Comparison of ENCODE assay signal across 32 cellular contexts in the genomic region with DNA sequence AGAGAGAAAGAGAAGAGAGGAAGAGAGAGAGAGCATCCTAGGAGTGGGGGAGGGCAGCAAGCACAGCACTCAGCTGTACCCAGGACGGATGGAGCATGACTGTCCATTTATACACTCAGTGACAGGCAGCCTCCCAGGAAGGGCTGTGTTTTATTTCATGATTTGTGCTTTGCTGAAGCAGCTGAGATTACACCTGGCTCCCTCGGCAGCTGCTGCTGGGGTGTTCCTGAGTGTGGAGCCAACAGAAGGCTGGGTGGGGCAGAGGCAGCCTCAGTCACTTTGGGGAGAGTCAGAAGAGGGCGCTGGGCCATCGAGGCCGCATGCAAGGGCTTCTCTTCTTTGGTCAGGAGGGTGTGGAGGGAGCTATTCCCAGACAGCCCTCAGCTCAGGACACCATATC. TPM values are rescaled to one million over a fixed set of nuclear protein-coding genes. Genes with fewer than 3 reads are reported as not detected.
DNase-seq lines count a peak whose midpoint lies in the region; ATAC-seq, FAIRE-seq and TF ChIP-seq lines count a peak whose summit lies in the region.
"Had no signal": no experiment of that assay in that cellular context is flagged by ENCODE, and none has a peak within 500 bp of the region (broad histone marks: within the 10 kb centered on the region; RNA-seq: fewer than 3 reads in every experiment).

No MANE protein-coding gene starts in this region.

- CTCF ChIA-PET in HepG2 (lab: Yijun Ruan, JAX; ENCODE audit: low intra/inter-chr PET ratio, low total read pairs), result no interaction called here

- no peak for TF ChIP-seq RAD21 in HepG2 (CRISPR knock-in tag; IDR thresholded peaks at IDR 0.05)

- TF ChIP-seq CTCF in HepG2 (CRISPR knock-in tag; IDR thresholded peaks at IDR 0.05), result no peak
- no peak for TF ChIP-seq CTCF in right lobe of liver (IDR thresholded peaks at IDR 0.05)
- TF ChIP-seq CTCF in coronary artery (IDR thresholded peaks at IDR 0.05), result no peak
- TF ChIP-seq CTCF in endodermal cell (conservative IDR thresholded peaks at IDR 0.05), result no peak

- POLR2A ChIA-PET in HepG2 (lab: Yijun Ruan, JAX), result no interaction called here

- H3K4me3 Mint-ChIP-seq in stimulated activated effector memory CD8-positive, alpha-beta T cell treated with anti-CD3 and anti-CD28 coated beads, Interleukin-12 subunit alpha, Interleukin-12 subunit beta, amount 100 ng/mL, for 72 hours, result no peak overlapping the region
- H3K4me3 Mint-ChIP-seq in endodermal cell, result no peak overlapping the region
- H3K4me3 Mint-ChIP-seq: CD4-positive, CD25-positive, alpha-beta regulatory T cell had no signal

- ATAC-seq in HepG2 (peak; percentile 42; the same call in 2 of the 3 replicates), right lobe of liver (no peak)
- ATAC-seq in stimulated activated effector memory CD8-positive, alpha-beta T cell treated with anti-CD3 and anti-CD28 coated beads, Interleukin-12 subunit alpha, Interleukin-12 subunit beta, amount 100 ng/mL, for 72 hours, result peak; percentile 31
- ATAC-seq: PC-3, Right ventricle myocardium inferior, SK-N-SH treated with all-trans-retinoic acid at 6 μM for 48 hours had no signal

- H3K4me2 ChIP-seq in HepG2 (ENCODE audit: low read depth, low read length), result no peak overlapping the region
- H3K4me2 ChIP-seq: BLaER1 had no signal

- H3K36me3 Mint-ChIP-seq in stimulated activated effector memory CD8-positive, alpha-beta T cell treated with anti-CD3 and anti-CD28 coated beads, Interleukin-12 subunit alpha, Interleukin-12 subunit beta, amount 100 ng/mL, for 72 hours, result no peaks in the 10 kb centered on the region
- H3K36me3 Mint-ChIP-seq in endodermal cell (ENCODE audit: low read depth), result no peaks in the 10 kb centered on the region
- H3K36me3 Mint-ChIP-seq: CD4-positive, CD25-positive, alpha-beta regulatory T cell had no signal

- peak; percentile 37 for DNase-seq in DMS53 (lab: John Stamatoyannopoulos, UW)
- no peak for DNase-seq in DMS53 treated with DMSO at 0.1 percent for 48 hours (lab: John Stamatoyannopoulos, UW; ENCODE audit: unreplicated experiment)
- DNase-seq in HepG2 (ENCODE audit: low spot score), result no peak
- DNase-seq in right lobe of liver, result no peak
- DNase-seq in coronary artery (ENCODE audit: low spot score), result peak; percentile 33
- DNase-seq in stimulated activated effector memory CD8-positive, alpha-beta T cell treated with anti-CD3 and anti-CD28 coated beads, Interleukin-12 subunit alpha, Interleukin-12 subunit beta, amount 100 ng/mL, for 72 hours (ENCODE audit: low spot score in 2 of 2), result peak in 1 of 2 donors; percentile 23
- DNase-seq in endodermal cell, result no peak
- DNase-seq in NOMO-1 treated with dmso at 0.1 percent for 144 hours (lab: John Stamatoyannopoulos, UW; ENCODE audit: unreplicated experiment), result no peak
- DNase-seq: 8988T; ACHN; CD4-positive, CD25-positive, alpha-beta regulatory T cell; GM23248; H7; KBM-7; MV-4-11; NCI-H1105; NCI-H1436 treated with DMSO at 0.1 percent for 48 hours; NCI-H1930; NCI-H2107; NCI-H226; NCI-H510A; NCI-H69; PC-3; SJCRH30 had no signal

- H3K27ac ChIP-seq in HepG2 (ENCODE audit: extremely low read length, insufficient read depth, low read length), result no peak overlapping the region
- H3K27ac ChIP-seq in right lobe of liver, result no peak overlapping the region
- H3K27ac ChIP-seq in coronary artery, result no peak overlapping the region
- H3K27ac ChIP-seq in endodermal cell (ENCODE audit: low read depth, low read length), result no peak overlapping the region
- H3K27ac ChIP-seq: BLaER1, GM23248, SJCRH30 had no signal

- H3K27me3 Mint-ChIP-seq in endodermal cell (ENCODE audit: insufficient read depth), result peaks cover 8% of the 10 kb centered on the region

- H3K9me3 Mint-ChIP-seq in stimulated activated effector memory CD8-positive, alpha-beta T cell treated with anti-CD3 and anti-CD28 coated beads, Interleukin-12 subunit alpha, Interleukin-12 subunit beta, amount 100 ng/mL, for 72 hours, result no peaks in the 10 kb centered on the region
- H3K9me3 Mint-ChIP-seq in endodermal cell, result no peaks in the 10 kb centered on the region

- WGBS in HepG2 (ENCODE audit: low lambda C conversion rate), result 1% methylated on average over 4 of the region's 5 CpGs
- WGBS in right lobe of liver (ENCODE audit: insufficient coverage, low coverage, low lambda C conversion rate, missing lambda C conversion rate), result 32% methylated on average over 3 of the region's 5 CpGs
- WGBS in endodermal cell (ENCODE audit: insufficient coverage in 1 of 2, insufficient read length in 1 of 2), 2 experiments, result 76 to 83% methylated on average over 2 to 5 of the region's 5 CpGs

- FAIRE-seq in HepG2 (lab: Jason Lieb, UNC), result no peak
- FAIRE-seq: D721Med, GM19239 had no signal

- TF ChIP-seq EP300 in HepG2 (IDR thresholded peaks at IDR 0.05; ENCODE audit: low read depth in 2 of 2, low read length in 2 of 2), result no peak
- no peak for TF ChIP-seq EP300 in HepG2 (CRISPR knock-in tag; IDR thresholded peaks at IDR 0.05; ENCODE audit: borderline replicate concordance)

- H3K4me3 ChIP-seq in HepG2 (replicated peaks in 1 of 3; ENCODE audit: insufficient read depth in 1 of 3, low read depth in 2 of 3, low read length in 3 of 3) (no peak overlapping the region), right lobe of liver (no peak overlapping the region), coronary artery (no peak overlapping the region), endodermal cell (ENCODE audit: low read length) (no peak overlapping the region)
- H3K4me3 ChIP-seq: BLaER1, GM23248, SJCRH30 had no signal

- H3K79me2 ChIP-seq in HepG2 (ENCODE audit: insufficient read depth, low read length), result no peaks in the 10 kb centered on the region

- BruUV-seq in HepG2 (replicated peaks; lab: Mats Ljungman, UMichigan), result no TSS peak

- intact Hi-C loops in HepG2 (cut with micrococcal nuclease; ENCODE audit: unreplicated experiment) (no loop called here), right lobe of liver (cut with DNase I) (no loop called here)

- no peak overlapping the region for H3K27ac Mint-ChIP-seq in stimulated activated effector memory CD8-positive, alpha-beta T cell treated with anti-CD3 and anti-CD28 coated beads, Interleukin-12 subunit alpha, Interleukin-12 subunit beta, amount 100 ng/mL, for 72 hours
- no peak overlapping the region for H3K27ac Mint-ChIP-seq in endodermal cell
- H3K27ac Mint-ChIP-seq: CD4-positive, CD25-positive, alpha-beta regulatory T cell had no signal

- H3K4me1 Mint-ChIP-seq in stimulated activated effector memory CD8-positive, alpha-beta T cell treated with anti-CD3 and anti-CD28 coated beads, Interleukin-12 subunit alpha, Interleukin-12 subunit beta, amount 100 ng/mL, for 72 hours, result no peaks in the 10 kb centered on the region
- peaks cover 4% of the 10 kb centered on the region for H3K4me1 Mint-ChIP-seq in endodermal cell
- H3K4me1 Mint-ChIP-seq: CD4-positive, CD25-positive, alpha-beta regulatory T cell had no signal

- H3K9ac ChIP-seq in HepG2 (ENCODE audit: insufficient read depth, low read depth, low read length) (no peak overlapping the region), endodermal cell (ENCODE audit: extremely low read depth, low read length, poor library complexity, severe bottlenecking) (no peak overlapping the region)
- H3K9ac ChIP-seq: BLaER1, GM23248 had no signal

- H3K27me3 ChIP-seq in HepG2 (ENCODE audit: control insufficient read depth in 1 of 2, insufficient read depth in 2 of 2, low read length in 2 of 2) (peaks cover 0 to 26% of the 10 kb centered on the region in 2 experiments; a peak in 2 of 5 replicates), right lobe of liver (no peaks in the 10 kb centered on the region), endodermal cell (ENCODE audit: control insufficient read depth, insufficient read depth, low read length, poor library complexity, severe bottlenecking) (no peaks in the 10 kb centered on the region)
- H3K27me3 ChIP-seq: BLaER1 had no signal

- H4K20me1 ChIP-seq in HepG2 (ENCODE audit: insufficient read depth, low read length), result no peaks in the 10 kb centered on the region
- H4K20me1 ChIP-seq: BLaER1 had no signal

- H2AFZ ChIP-seq in HepG2 (ENCODE audit: low read length), result no peak overlapping the region
- H2AFZ ChIP-seq: GM23248 had no signal

- H3K36me3 ChIP-seq in HepG2 (replicated peaks in 1 of 2; ENCODE audit: control insufficient read depth in 1 of 2, insufficient read depth in 2 of 2, low read length in 2 of 2), result no peaks in the 10 kb centered on the region
- H3K36me3 ChIP-seq in right lobe of liver, result no peaks in the 10 kb centered on the region
- no peaks in the 10 kb centered on the region for H3K36me3 ChIP-seq in endodermal cell (ENCODE audit: control insufficient read depth, insufficient read depth, low read length)
- H3K36me3 ChIP-seq: BLaER1, SJCRH30 had no signal

- no peak for TF ChIP-seq POLR2A in HepG2 (IDR thresholded peaks at IDR 0.05; ENCODE audit: insufficient read depth in 1 of 2, low read depth in 2 of 2, low read length in 2 of 2)
- no peak for TF ChIP-seq POLR2A in right lobe of liver (IDR thresholded peaks at IDR 0.05)

- in situ Hi-C loops in HepG2 (cut with HindIII; ENCODE audit: extremely low pct_ligation_motif_present, low pct_unique_long_range_greater_than_20kb), result no loop called here

- no peaks in the 10 kb centered on the region for H3K4me1 ChIP-seq in HepG2 (ENCODE audit: insufficient read depth, low read length)
- no peaks in the 10 kb centered on the region for H3K4me1 ChIP-seq in right lobe of liver
- no peaks in the 10 kb centered on the region for H3K4me1 ChIP-seq in endodermal cell (ENCODE audit: control insufficient read depth, insufficient read depth, low read length)
- H3K4me1 ChIP-seq: BLaER1, SJCRH30 had no signal

- H3K9me3 ChIP-seq in HepG2 (ENCODE audit: low read length) (no peaks in the 10 kb centered on the region), right lobe of liver (no peaks in the 10 kb centered on the region), endodermal cell (ENCODE audit: control insufficient read depth, low read length) (no peaks in the 10 kb centered on the region)
- H3K9me3 ChIP-seq: BLaER1, SJCRH30 had no signal

RNA-seq across cellular contexts. Expression of a gene that starts 47.7 kb away (rescaled TPM):
- total RNA-seq in HepG2 (2016; rRNA removed; fragmentation: Illumina TruSeq; extraction: Trizol) (not detected in 2 replicates), right lobe of liver (under 1 TPM in 1 of 6 experiments, not detected in 5; 0.66 TPM), endodermal cell (not detected)
- total RNA-seq in HepG2 (2016; cell fraction: cytosol; rRNA removed; fragmentation: Illumina TruSeq; extraction: Trizol; ENCODE audit: low read depth), result not detected in 2 replicates
- total RNA-seq in HepG2 (2016; cell fraction: insoluble cytoplasmic fraction; rRNA removed; fragmentation: Illumina TruSeq; extraction: Trizol), result not detected in 2 replicates
- not detected in 2 replicates for total RNA-seq in HepG2 (2016; cell fraction: membrane; rRNA removed; fragmentation: Illumina TruSeq; extraction: Trizol)
- total RNA-seq in HepG2 (2016; cell fraction: nucleus; rRNA removed; fragmentation: Illumina TruSeq; extraction: Trizol), result not detected in 2 replicates
- not detected in 2 replicates for polyA plus RNA-seq in HepG2 (2011; rRNA removed)
- polyA plus RNA-seq in HepG2 (2011; cell fraction: cytosol; rRNA removed), result not detected in 2 replicates
- not detected in 2 replicates for polyA plus RNA-seq in HepG2 (2011; cell fraction: nucleus; rRNA removed)
- not detected in 2 replicates for polyA plus RNA-seq in HepG2 (2012)
- polyA plus RNA-seq in HepG2 (2016; cell fraction: cytosol; fragmentation: Illumina TruSeq; extraction: Trizol; ENCODE audit: low read depth), result not detected in 2 replicates
- not detected in 2 replicates for polyA plus RNA-seq in HepG2 (2016; cell fraction: insoluble cytoplasmic fraction; fragmentation: Illumina TruSeq; extraction: Trizol; ENCODE audit: low read depth)
- polyA plus RNA-seq in HepG2 (2016; cell fraction: membrane; fragmentation: Illumina TruSeq; extraction: Trizol; ENCODE audit: low read depth), result not detected in 2 replicates
- polyA plus RNA-seq in HepG2 (2016; cell fraction: nucleus; fragmentation: Illumina TruSeq; extraction: Trizol; ENCODE audit: insufficient read depth, low read depth), result not detected in 2 replicates
- not detected in 2 replicates for polyA minus RNA-seq in HepG2 (2011; rRNA and poly(A)+ RNA removed; ENCODE audit: low replicate concordance)
- polyA minus RNA-seq in HepG2 (2011; cell fraction: cytosol; rRNA and poly(A)+ RNA removed), result not detected in 2 replicates
- not detected in 2 replicates for polyA minus RNA-seq in HepG2 (2011; cell fraction: nucleus; rRNA and poly(A)+ RNA removed)
- polyA plus RNA-seq in endodermal cell (2013, experiment 1 of 2), result not detected
- polyA plus RNA-seq in endodermal cell (2013, experiment 2 of 2), result not detected
- total RNA-seq: CD4-positive, CD25-positive, alpha-beta regulatory T cell; GM23248; H7; HT1080; LHCN-M2; MCF 10A; PC-3; Right ventricle myocardium inferior; SJCRH30 had no signal
- polyA plus RNA-seq: CD4-positive, CD25-positive, alpha-beta regulatory T cell; GM23248 had no signal

Comparison
In these comparisons a context has a peak if more than half of its experiments do, and no peak if none do; other contexts are left out.
1. DNase-seq: peak in DMS53 (single experiment) and coronary artery (single experiment); none in DMS53 treated with DMSO at 0.1 percent for 48 hours (single experiment), HepG2 (single experiment), right lobe of liver (0 of 3), endodermal cell (single experiment) and NOMO-1 treated with dmso at 0.1 percent for 144 hours (single experiment).
2. ATAC-seq: peak in HepG2 (single experiment) and stimulated activated effector memory CD8-positive, alpha-beta T cell treated with anti-CD3 and anti-CD28 coated beads, Interleukin-12 subunit alpha, Interleukin-12 subunit beta, amount 100 ng/mL, for 72 hours (single experiment); none in right lobe of liver (0 of 4).